ENCODE assay signal across 31 cellular contexts in genomic region chr13:33058816-33059215, GRCh38. TPM values are rescaled to one million over a fixed set of nuclear protein-coding genes. Genes with fewer than 3 reads are reported as not detected.
"Had no signal": no experiment of that assay in that cellular context is flagged by ENCODE, and none has a peak within 500 bp of the region (broad histone marks: within the 10 kb centered on the region; RNA-seq: fewer than 3 reads in every experiment).

No MANE protein-coding gene starts in this region.

- H3K4me3 Mint-ChIP-seq: activated CD8-positive, alpha-beta T cell treated with anti-CD3 and anti-CD28 coated beads for 36 hours; activated naive CD8-positive, alpha-beta T cell treated with anti-CD3 and anti-CD28 coated beads, Interleukin-2, amount 10 ng/mL, durations not matched to agents 7 days and 5 days; activated T-cell treated with anti-CD3 and anti-CD28 coated beads, Interleukin-2, amount 50 U/mL, for 72 hours; T-cell had no signal

- H3K27me3 ChIP-seq: adrenal gland, breast epithelium had no signal

- H3K27ac ChIP-seq: SK-N-MC had no signal

- ATAC-seq: activated CD4-positive, CD25-positive, alpha-beta regulatory T cell treated with anti-CD3 and anti-CD28 coated beads, Interleukin-2, amount 50 U/mL, for 24 hours; activated CD8-positive, alpha-beta T cell treated with anti-CD3 and anti-CD28 coated beads for 36 hours; activated T-cell treated with anti-CD3 and anti-CD28 coated beads, Interleukin-2, amount 50 U/mL, for 72 hours; Panc1; Right ventricle myocardium inferior; T-cell had no signal

- H3K9me3 Mint-ChIP-seq: activated CD8-positive, alpha-beta T cell treated with anti-CD3 and anti-CD28 coated beads for 36 hours; activated naive CD8-positive, alpha-beta T cell treated with anti-CD3 and anti-CD28 coated beads, Interleukin-2, amount 10 ng/mL, durations not matched to agents 7 days and 5 days; activated T-cell treated with anti-CD3 and anti-CD28 coated beads, Interleukin-2, amount 50 U/mL, for 72 hours; activated T-helper 2 cell treated with anti-CD3 and anti-CD28 coated beads, Interferon-gamma antibody, Interleukin-2, Interleukin-4, amounts not matched to agents 10 μg/mL and 5 μg/mL and 100 μg/mL, durations not matched to agents 14 hours and 24 hours and 36 hours; T-cell had no signal

- H3K36me3 Mint-ChIP-seq: activated naive CD8-positive, alpha-beta T cell treated with anti-CD3 and anti-CD28 coated beads, Interleukin-2, amount 10 ng/mL, durations not matched to agents 7 days and 5 days; T-cell had no signal

- H3K4me1 Mint-ChIP-seq: activated naive CD8-positive, alpha-beta T cell treated with anti-CD3 and anti-CD28 coated beads, Interleukin-2, amount 10 ng/mL, durations not matched to agents 7 days and 5 days; T-cell had no signal

- H3K27ac Mint-ChIP-seq: activated CD8-positive, alpha-beta T cell treated with anti-CD3 and anti-CD28 coated beads for 36 hours; activated naive CD8-positive, alpha-beta T cell treated with anti-CD3 and anti-CD28 coated beads, Interleukin-2, amount 10 ng/mL, durations not matched to agents 7 days and 5 days; activated T-cell treated with anti-CD3 and anti-CD28 coated beads, Interleukin-2, amount 50 U/mL, for 72 hours; activated T-helper 2 cell treated with anti-CD3 and anti-CD28 coated beads, Interferon-gamma antibody, Interleukin-2, Interleukin-4, amounts not matched to agents 10 μg/mL and 5 μg/mL and 100 μg/mL, durations not matched to agents 14 hours and 24 hours and 36 hours; T-cell had no signal

- DNase-seq: activated CD4-positive, alpha-beta T cell treated with anti-CD3 and anti-CD28 coated beads for 4 hours; activated CD8-positive, alpha-beta memory T cell treated with anti-CD3 and anti-CD28 coated beads, Interleukin-2, amount 50 U/mL, for 4 hours; activated CD8-positive, alpha-beta T cell treated with anti-CD3 and anti-CD28 coated beads for 36 hours; activated gamma-delta T cell treated with Interleukin-2 at 50 U/mL for 16 hours; activated naive CD4-positive, alpha-beta T cell treated with anti-CD3 and anti-CD28 coated beads, Interleukin-2, amount 50 U/mL, for 16 hours; activated naive CD8-positive, alpha-beta T cell treated with anti-CD3 and anti-CD28 coated beads, Interleukin-2, amount 10 ng/mL, durations not matched to agents 7 days and 5 days; activated T-cell treated with anti-CD3 and anti-CD28 coated beads, Interleukin-2, amount 50 U/mL, for 72 hours; adrenal gland; aorta; caudate nucleus; KG1; NCI-H1048; NCI-H146; NCI-H1930; NCI-H2171; NCI-H2227 treated with DMSO at 0.1 percent for 48 hours; NCI-H446 treated with DMSO at 0.1 percent for 48 hours; NCI-H524 treated with DMSO at 0.1 percent for 48 hours; NCI-H748 treated with DMSO at 0.1 percent for 48 hours; RPMI8226; T-cell; T-helper 2 cell had no signal

- H3K36me3 ChIP-seq: adrenal gland, breast epithelium had no signal

- H3K9me3 ChIP-seq: adrenal gland, breast epithelium had no signal

- H3K4me3 ChIP-seq: adrenal gland, breast epithelium, SK-N-MC had no signal

- H3K27me3 Mint-ChIP-seq: activated CD8-positive, alpha-beta T cell treated with anti-CD3 and anti-CD28 coated beads for 36 hours; activated naive CD8-positive, alpha-beta T cell treated with anti-CD3 and anti-CD28 coated beads, Interleukin-2, amount 10 ng/mL, durations not matched to agents 7 days and 5 days had no signal

- H3K4me1 ChIP-seq: adrenal gland, breast epithelium had no signal

RNA-seq across cellular contexts. Expression of gene KL, which starts 42.6 kb away (rescaled TPM):
- total RNA-seq: LHCN-M2, M059J, OCI-LY7 had no signal
